Comparison of ENCODE assay signal across 24 cellular contexts in genomic region chr5:9189681-9190080, GRCh38.
DNase-seq lines count a peak whose midpoint lies in the region; ATAC-seq and TF ChIP-seq lines count a peak whose summit lies in the region.
"Had no signal": no experiment of that assay in that cellular context is flagged by ENCODE, and none has a peak within 500 bp of the region (broad histone marks: within the 10 kb centered on the region; RNA-seq: fewer than 3 reads in every experiment).

No MANE protein-coding gene starts in this region.

- peaks cover 7% of the 10 kb centered on the region for H3K4me1 ChIP-seq in IMR-90 (ENCODE audit: control insufficient read depth, insufficient read depth, low read length)
- H3K4me1 ChIP-seq: A549 had no signal

- peak overlapping the region; percentile 84; the same call in 1 of the 3 replicates for H2BK15ac ChIP-seq in IMR-90 (ENCODE audit: low read depth, low read length)

- no peaks in the 10 kb centered on the region for H3K27me3 Mint-ChIP-seq in osteocyte (ENCODE audit: unreplicated experiment)
- H3K27me3 Mint-ChIP-seq: CD4-positive, alpha-beta T cell had no signal

- H3K9me1 ChIP-seq in IMR-90 (ENCODE audit: insufficient read depth, low read length): peaks cover 18% of the 10 kb centered on the region

- H4K20me1 ChIP-seq in IMR-90 (ENCODE audit: insufficient read depth, low read length): no peaks in the 10 kb centered on the region
- H4K20me1 ChIP-seq: BLaER1 treated with 17β-estradiol and CSF1 and Interleukin-3, amounts not matched to agents 10 nM and 100 nM had no signal

- TF ChIP-seq CTCF in IMR-90 (conservative IDR thresholded peaks at IDR 0.05; ENCODE audit: low read depth, low read length) (no peak), osteocyte (IDR thresholded peaks at IDR 0.05) (no peak), omental fat pad (IDR thresholded peaks at IDR 0.05) (no peak)

- peak overlapping the region; percentile 56; the same call in 1 of the 2 replicates for H3K14ac ChIP-seq in IMR-90 (replicated peaks; ENCODE audit: low read depth, low read length)

- H3K9me3 Mint-ChIP-seq in osteocyte (ENCODE audit: unreplicated experiment): no peaks in the 10 kb centered on the region
- H3K9me3 Mint-ChIP-seq: CD4-positive, alpha-beta T cell; CD8-positive, alpha-beta T cell had no signal

- no peak overlapping the region for H3K9ac ChIP-seq in IMR-90 (ENCODE audit: low read depth, low read length)
- H3K9ac ChIP-seq: BLaER1 treated with 17β-estradiol and CSF1 and Interleukin-3, amounts not matched to agents 10 nM and 100 nM had no signal

- dilution Hi-C loops in IMR-90 (cut with HindIII; ENCODE audit: low sequenced_read_pairs, unreplicated experiment): no loop called here

- TF ChIP-seq RAD21 in IMR-90 (IDR thresholded peaks at IDR 0.05; ENCODE audit: low read length): no peak

- intact Hi-C loops in IMR-90 (cut with micrococcal nuclease) (no loop called here), sciatic nerve (cut with DNase I) (no loop called here)

- POLR2A ChIA-PET in IMR-90 (lab: Charles Lee; ENCODE audit: unreplicated experiment): no interaction called here

- no peak overlapping the region for H3K27ac ChIP-seq in IMR-90 (ENCODE audit: insufficient read depth, low read length)
- H3K27ac ChIP-seq: 22Rv1, A549, C4-2B had no signal

- peaks cover 22% of the 10 kb centered on the region for H3K4me1 Mint-ChIP-seq in osteocyte (ENCODE audit: unreplicated experiment)
- H3K4me1 Mint-ChIP-seq: B cell had no signal

- H2BK20ac ChIP-seq in IMR-90 (ENCODE audit: low read depth, low read length): peak overlapping the region; percentile 73

- peak overlapping the region; percentile 24; the same call in 1 of the 2 replicates for H3K18ac ChIP-seq in IMR-90 (ENCODE audit: low read depth, low read length)

- peak overlapping the region; percentile 66 for H2BK120ac ChIP-seq in IMR-90 (ENCODE audit: low read depth, low read length)

- no peak overlapping the region for H3K56ac ChIP-seq in IMR-90 (ENCODE audit: extremely low read depth, insufficient read depth, low read length)

- no peak for ATAC-seq in IMR-90 (ENCODE audit: low read depth)
- ATAC-seq in omental fat pad (ENCODE audit: low FRiP score): no peak
- no peak for ATAC-seq in sciatic nerve
- ATAC-seq: A549; CD8-positive, alpha-beta T cell had no signal

- H3K4me2 ChIP-seq in IMR-90 (ENCODE audit: low read depth, low read length): no peak overlapping the region
- H3K4me2 ChIP-seq: A549; BLaER1 treated with 17β-estradiol and CSF1 and Interleukin-3, amounts not matched to agents 10 nM and 100 nM had no signal

- peak; percentile 13 for DNase-seq in COLO829 (ENCODE audit: low spot score)
- no peak for DNase-seq in IMR-90
- peak; percentile 91 for DNase-seq in foreskin melanocyte
- no peak for DNase-seq in osteocyte (ENCODE audit: extremely low spot score, unreplicated experiment)
- DNase-seq in putamen (ENCODE audit: low spot score): no peak
- no peak for DNase-seq in omental fat pad (ENCODE audit: low spot score)
- DNase-seq in sciatic nerve (ENCODE audit: low spot score): no peak
- DNase-seq: AML-193; CD4-positive, alpha-beta T cell; CD8-positive, alpha-beta T cell; COR-L47; DMS 273 treated with DMSO at 0.1 percent for 48 hours; DMS153; DMS53; DMS79; DND-41; EL; GDM1 had no signal

- H3K9me3 ChIP-seq in IMR-90 (ENCODE audit: control insufficient read depth, insufficient read depth, low read length): no peaks in the 10 kb centered on the region
- H3K9me3 ChIP-seq: A549; BLaER1 treated with 17β-estradiol and CSF1 and Interleukin-3, amounts not matched to agents 10 nM and 100 nM had no signal

- H2AFZ ChIP-seq in IMR-90 (replicated peaks; ENCODE audit: low read length, poor library complexity): no peak overlapping the region

- 0 out of 2 replicates have a peak overlapping the region, but pooled peaks have one; percentile 20 for H3K23ac ChIP-seq in IMR-90 (ENCODE audit: low read depth, low read length)

- no TSS peak for BruUV-seq in IMR-90 (replicated peaks; lab: Mats Ljungman, UMichigan)

- peaks cover 66% of the 10 kb centered on the region for H3K36me3 Mint-ChIP-seq in osteocyte (ENCODE audit: unreplicated experiment)
- H3K36me3 Mint-ChIP-seq: CD8-positive, alpha-beta T cell had no signal

- WGBS in IMR-90 (ENCODE audit: extremely low coverage in 2 of 2, insufficient read length in 1 of 2), 2 experiments: 83% methylated on average over 1 of the region's 1 CpG; no CpG with 5 or more reads in 1 of the 2 experiments

- H3K27me3 ChIP-seq in IMR-90 (ENCODE audit: control insufficient read depth, insufficient read depth, low read length): no peaks in the 10 kb centered on the region
- H3K27me3 ChIP-seq: BLaER1 treated with 17β-estradiol and CSF1 and Interleukin-3, amounts not matched to agents 10 nM and 100 nM had no signal

- no peak overlapping the region for H2BK5ac ChIP-seq in IMR-90 (ENCODE audit: low read depth, low read length, poor library complexity, severe bottlenecking)

- no peak for TF ChIP-seq POLR2A in IMR-90 (IDR thresholded peaks at IDR 0.05; ENCODE audit: low read depth, low read length)

- no peak overlapping the region for H3K4me3 Mint-ChIP-seq in osteocyte (ENCODE audit: unreplicated experiment)
- H3K4me3 Mint-ChIP-seq: B cell; CD4-positive, alpha-beta T cell; CD8-positive, alpha-beta T cell had no signal

- H2AK9ac ChIP-seq in IMR-90 (replicated peaks; ENCODE audit: low read depth, low read length, poor library complexity): no peak overlapping the region

- no peak overlapping the region for H3K4me3 ChIP-seq in IMR-90 (ENCODE audit: insufficient read depth, low read depth, low read length)
- H3K4me3 ChIP-seq: A549; BLaER1 treated with 17β-estradiol and CSF1 and Interleukin-3, amounts not matched to agents 10 nM and 100 nM; GM12878 had no signal

- CTCF ChIA-PET in IMR-90 (lab: Yijun Ruan, JAX): interaction anchor here (0.6 kb wide), 1 partner anchor 83 kb away, joined by 3 read pairs; no protein-coding TSS in a partner anchor

- H3K27ac Mint-ChIP-seq in osteocyte (ENCODE audit: unreplicated experiment): peak overlapping the region; percentile 65
- H3K27ac Mint-ChIP-seq: B cell; CD4-positive, alpha-beta T cell; CD8-positive, alpha-beta T cell had no signal

- peak overlapping the region; percentile 85; the same call in 1 of the 2 replicates for H2AK5ac ChIP-seq in IMR-90 (ENCODE audit: low read depth, low read length)

- no peaks in the 10 kb centered on the region for H3K36me3 ChIP-seq in IMR-90 (ENCODE audit: control insufficient read depth, insufficient read depth, low read length)
- H3K36me3 ChIP-seq: BLaER1 treated with 17β-estradiol and CSF1 and Interleukin-3, amounts not matched to agents 10 nM and 100 nM had no signal

- H3K79me1 ChIP-seq in IMR-90 (ENCODE audit: low read depth in 1 of 2, low read length in 2 of 2): peaks cover 5 to 21% of the 10 kb centered on the region in 2 experiments; a peak in 3 of 4 replicates

- no peak overlapping the region for H4K91ac ChIP-seq in IMR-90 (ENCODE audit: insufficient read depth, low read depth, low read length)

- H4K8ac ChIP-seq in IMR-90 (ENCODE audit: low read depth in 2 of 2, low read length in 2 of 2): no peak overlapping the region; a peak in 1 of 4 replicates

- peak overlapping the region; percentile 48 for H3K4ac ChIP-seq in IMR-90 (ENCODE audit: low read depth, low read length)

- in situ Hi-C loops in IMR-90 (cut with MboI; ENCODE audit: low sequenced_read_pairs): no loop called here

- H4K5ac ChIP-seq in IMR-90 (ENCODE audit: low read depth, low read length): no peak overlapping the region

TF ChIP-seq in IMR-90, 13 proteins besides CTCF, POLR2A, EP300 and RAD21:
- TF ChIP-seq RFX5 (IDR thresholded peaks at IDR 0.05; ENCODE audit: low read depth, low read length): no peak

Comparison
In these comparisons a context has a peak if more than half of its experiments do, and no peak if none do; other contexts are left out.
1. DNase-seq: peak in COLO829 (single experiment) and foreskin melanocyte (single experiment); none in IMR-90 (single experiment), osteocyte (single experiment), putamen (single experiment), omental fat pad (single experiment) and sciatic nerve (single experiment).